21 cellular contexts compared by ENCODE assay signal in genomic region chr15:39502048-39502447, GRCh38.
"Had no signal": no experiment of that assay in that cellular context is flagged by ENCODE, and none has a peak within 500 bp of the region (broad histone marks: within the 10 kb centered on the region; RNA-seq: fewer than 3 reads in every experiment).

No MANE protein-coding gene starts in this region.

- H3K27me3 ChIP-seq: right lobe of liver, spleen, suprapubic skin, upper lobe of left lung had no signal

- H3K36me3 Mint-ChIP-seq: stimulated activated naive B cell treated with anti-CD40 and anti-IgM and Interleukin-4, amounts not matched to agents 10 μg/mL and 1 μg/mL and 100 μg/mL, for 72 hours had no signal

- H3K36me3 ChIP-seq: right lobe of liver, spleen, suprapubic skin, upper lobe of left lung had no signal

- H3K4me1 Mint-ChIP-seq: stimulated activated naive B cell treated with anti-CD40 and anti-IgM and Interleukin-4, amounts not matched to agents 10 μg/mL and 1 μg/mL and 100 μg/mL, for 72 hours had no signal

- H3K4me3 ChIP-seq: mucosa of descending colon, psoas muscle, right lobe of liver, spleen, suprapubic skin, upper lobe of left lung had no signal

- DNase-seq: activated CD4-positive, alpha-beta memory T cell treated with anti-CD3 and anti-CD28 coated beads, Interleukin-2, amount 10 ng/mL, durations not matched to agents 7 days and 5 days; activated CD4-positive, alpha-beta T cell treated with anti-CD3 and anti-CD28 coated beads for 36 hours; activated naive CD4-positive, alpha-beta T cell treated with Interleukin-2 at 50 U/mL for 16 hours; central memory CD4-positive, alpha-beta T cell; effector memory CD8-positive, alpha-beta T cell; erythroblast; left colon; mucosa of descending colon; naive thymus-derived CD8-positive, alpha-beta T cell; nucleus accumbens; psoas muscle; right lobe of liver; spleen; stimulated activated CD4-positive, alpha-beta T cell treated with anti-CD3 and anti-CD28 coated beads, Interleukin-1b, Interleukin-23, amount 100 ng/mL, for 48 hours; stimulated activated naive B cell treated with anti-CD40 and anti-IgM and Interleukin-4, amounts not matched to agents 10 μg/mL and 1 μg/mL and 100 μg/mL, for 72 hours; T-helper 1 cell; upper lobe of left lung had no signal

- H3K9me3 ChIP-seq: mucosa of descending colon, psoas muscle, right lobe of liver, spleen, suprapubic skin, upper lobe of left lung had no signal

- H3K27ac Mint-ChIP-seq: activated CD4-positive, alpha-beta memory T cell treated with anti-CD3 and anti-CD28 coated beads, Interleukin-2, amount 10 ng/mL, durations not matched to agents 7 days and 5 days; activated CD4-positive, alpha-beta T cell treated with anti-CD3 and anti-CD28 coated beads for 36 hours; activated T-helper 1 cell treated with anti-CD3 and anti-CD28 coated beads, Interleukin-12 subunit alpha, Interleukin-12 subunit beta, Interleukin-2, Interleukin-4 antibody, amounts not matched to agents 30 ng/mL and 10 ng/mL and 1 ng/mL, durations not matched to agents 14 hours and 24 hours and 36 hours; dendritic cell treated with granulocyte-macrophage colony-stimulating factor and Interleukin-4, amounts not matched to agents 40 ng/mL and 50 ng/mL, for 4 days; effector memory CD8-positive, alpha-beta T cell; naive thymus-derived CD8-positive, alpha-beta T cell; stimulated activated naive B cell treated with anti-CD40 and anti-IgM and Interleukin-4, amounts not matched to agents 10 μg/mL and 1 μg/mL and 100 μg/mL, for 72 hours had no signal

- H3K9me3 Mint-ChIP-seq: activated CD4-positive, alpha-beta memory T cell treated with anti-CD3 and anti-CD28 coated beads, Interleukin-2, amount 10 ng/mL, durations not matched to agents 7 days and 5 days; activated T-helper 1 cell treated with anti-CD3 and anti-CD28 coated beads, Interleukin-12 subunit alpha, Interleukin-12 subunit beta, Interleukin-2, Interleukin-4 antibody, amounts not matched to agents 30 ng/mL and 10 ng/mL and 1 ng/mL, durations not matched to agents 14 hours and 24 hours and 36 hours; dendritic cell treated with granulocyte-macrophage colony-stimulating factor and Interleukin-4, amounts not matched to agents 40 ng/mL and 50 ng/mL, for 4 days; effector memory CD8-positive, alpha-beta T cell; naive thymus-derived CD8-positive, alpha-beta T cell; stimulated activated naive B cell treated with anti-CD40 and anti-IgM and Interleukin-4, amounts not matched to agents 10 μg/mL and 1 μg/mL and 100 μg/mL, for 72 hours had no signal

- H3K4me3 Mint-ChIP-seq: activated CD4-positive, alpha-beta memory T cell treated with anti-CD3 and anti-CD28 coated beads, Interleukin-2, amount 10 ng/mL, durations not matched to agents 7 days and 5 days; activated CD4-positive, alpha-beta T cell treated with anti-CD3 and anti-CD28 coated beads for 36 hours; activated T-helper 1 cell treated with anti-CD3 and anti-CD28 coated beads, Interleukin-12 subunit alpha, Interleukin-12 subunit beta, Interleukin-2, Interleukin-4 antibody, amounts not matched to agents 30 ng/mL and 10 ng/mL and 1 ng/mL, durations not matched to agents 14 hours and 24 hours and 36 hours; dendritic cell treated with granulocyte-macrophage colony-stimulating factor and Interleukin-4, amounts not matched to agents 40 ng/mL and 50 ng/mL, for 4 days; effector memory CD8-positive, alpha-beta T cell; naive thymus-derived CD8-positive, alpha-beta T cell; stimulated activated naive B cell treated with anti-CD40 and anti-IgM and Interleukin-4, amounts not matched to agents 10 μg/mL and 1 μg/mL and 100 μg/mL, for 72 hours had no signal

- ATAC-seq: activated CD4-positive, alpha-beta T cell treated with anti-CD3 and anti-CD28 coated beads for 36 hours; effector memory CD8-positive, alpha-beta T cell; left colon; mucosa of descending colon; naive thymus-derived CD8-positive, alpha-beta T cell; psoas muscle; stimulated activated naive B cell treated with anti-CD40 and anti-IgM and Interleukin-4, amounts not matched to agents 10 μg/mL and 1 μg/mL and 100 μg/mL, for 72 hours had no signal

- H3K27ac ChIP-seq: psoas muscle, right lobe of liver, spleen, suprapubic skin, upper lobe of left lung, VCaP had no signal

- H3K4me1 ChIP-seq: psoas muscle, right lobe of liver, upper lobe of left lung had no signal
